In genomic region chr3:113844622-113845222, GRCh38 we compare ENCODE assay signal across 2 cellular contexts.
TF ChIP-seq lines count a peak whose summit lies in the region.

No MANE protein-coding gene starts in this region.

TF ChIP-seq in GM12878, 131 proteins besides CTCF, POLR2A, EP300 and RAD21:
- TF ChIP-seq SMC3 (IDR thresholded peaks at IDR 0.05; ENCODE audit: borderline replicate concordance, low read length) (peak; percentile 44; the same call in 1 of the 2 replicates), RUNX3 (IDR thresholded peaks at IDR 0.05; ENCODE audit: low read length) (peak; percentile 7; the same call in 1 of the 2 replicates), RELB (IDR thresholded peaks at IDR 0.05; ENCODE audit: low read depth) (no peak), ZNF24 (IDR thresholded peaks at IDR 0.05) (no peak)

TF ChIP-seq in HepG2, 621 proteins besides CTCF, POLR2A, EP300 and RAD21:
- no peak for TF ChIP-seq ZNF274 (CRISPR knock-in tag; IDR thresholded peaks at IDR 0.05)
- peak; percentile 68 for TF ChIP-seq STAG1 (CRISPR knock-in tag; IDR thresholded peaks at IDR 0.05)
- no peak for TF ChIP-seq MXD4 (CRISPR knock-in tag; IDR thresholded peaks at IDR 0.05)
- TF ChIP-seq, protein P1, sequence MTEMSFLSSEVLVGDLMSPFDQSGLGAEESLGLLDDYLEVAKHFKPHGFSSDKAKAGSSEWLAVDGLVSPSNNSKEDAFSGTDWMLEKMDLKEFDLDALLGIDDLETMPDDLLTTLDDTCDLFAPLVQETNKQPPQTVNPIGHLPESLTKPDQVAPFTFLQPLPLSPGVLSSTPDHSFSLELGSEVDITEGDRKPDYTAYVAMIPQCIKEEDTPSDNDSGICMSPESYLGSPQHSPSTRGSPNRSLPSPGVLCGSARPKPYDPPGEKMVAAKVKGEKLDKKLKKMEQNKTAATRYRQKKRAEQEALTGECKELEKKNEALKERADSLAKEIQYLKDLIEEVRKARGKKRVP (CRISPR knock-in tag; IDR thresholded peaks at IDR 0.05), result no peak
- TF ChIP-seq ZNF530 (CRISPR knock-in tag; IDR thresholded peaks at IDR 0.05; ENCODE audit: low read depth), result no peak
- peak; percentile 51; the same call in 1 of the 2 replicates for TF ChIP-seq SMC3 (IDR thresholded peaks at IDR 0.05; ENCODE audit: low read length)
- no peak for TF ChIP-seq ZNF629 (CRISPR knock-in tag; conservative IDR thresholded peaks at IDR 0.05)
- TF ChIP-seq ARNT (IDR thresholded peaks at IDR 0.05), result no peak
- no peak for TF ChIP-seq ZNF121 (CRISPR knock-in tag; IDR thresholded peaks at IDR 0.05)
- TF ChIP-seq ELF3 (CRISPR knock-in tag; IDR thresholded peaks at IDR 0.05), result peak; percentile 61
- no peak for TF ChIP-seq SNRNP70 (IDR thresholded peaks at IDR 0.05; ENCODE audit: low read depth, low read length)
- TF ChIP-seq, protein P2, sequence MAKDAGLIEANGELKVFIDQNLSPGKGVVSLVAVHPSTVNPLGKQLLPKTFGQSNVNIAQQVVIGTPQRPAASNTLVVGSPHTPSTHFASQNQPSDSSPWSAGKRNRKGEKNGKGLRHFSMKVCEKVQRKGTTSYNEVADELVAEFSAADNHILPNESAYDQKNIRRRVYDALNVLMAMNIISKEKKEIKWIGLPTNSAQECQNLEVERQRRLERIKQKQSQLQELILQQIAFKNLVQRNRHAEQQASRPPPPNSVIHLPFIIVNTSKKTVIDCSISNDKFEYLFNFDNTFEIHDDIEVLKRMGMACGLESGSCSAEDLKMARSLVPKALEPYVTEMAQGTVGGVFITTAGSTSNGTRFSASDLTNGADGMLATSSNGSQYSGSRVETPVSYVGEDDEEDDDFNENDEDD (CRISPR knock-in tag; IDR thresholded peaks at IDR 0.05; ENCODE audit: borderline replicate concordance), result no peak
- no peak for TF ChIP-seq GRHL1 (CRISPR knock-in tag; conservative IDR thresholded peaks at IDR 0.05)
TF ChIP-seq in HepG2: peak in this region for 3.
